ENCODE assay signal across 15 cellular contexts in genomic region chr13:51674276-51674675, GRCh38.
DNase-seq lines count a peak whose midpoint lies in the region; ATAC-seq and TF ChIP-seq lines count a peak whose summit lies in the region.
"Had no signal": no experiment of that assay in that cellular context is flagged by ENCODE, and none has a peak within 500 bp of the region (broad histone marks: within the 10 kb centered on the region; RNA-seq: fewer than 3 reads in every experiment).

No MANE protein-coding gene starts in this region.

- H3K4me2 ChIP-seq in GM23338 = 0 out of 2 replicates have a peak overlapping the region, but pooled peaks have one; percentile 19
- H3K4me2 ChIP-seq: BLaER1 had no signal

- no peak overlapping the region for H3K27ac ChIP-seq in GM23338 (ENCODE audit: low read depth)
- peak overlapping the region; percentile 30 for H3K27ac ChIP-seq in iPS-20b (ENCODE audit: low read length)
- H3K27ac ChIP-seq: BLaER1, left ventricle myocardium inferior had no signal

- CTCF ChIA-PET in activated naive CD4-positive, alpha-beta T cell treated with anti-CD3 and anti-CD28 coated beads, Interleukin-2, amount 10 ng/mL, durations not matched to agents 7 days and 5 days (lab: Charles Lee) = interaction anchor here (0.6 kb wide), 1 partner anchor 998 kb away, joined by 3 read pairs; no protein-coding TSS in a partner anchor

- H3K27ac Mint-ChIP-seq in GM23338 (peak overlapping the region; percentile 89), progenitor cell of endocrine pancreas (peak overlapping the region; percentile 40)
- no peak overlapping the region for H3K27ac Mint-ChIP-seq in activated naive CD4-positive, alpha-beta T cell treated with anti-CD3 and anti-CD28 coated beads, Interleukin-2, amount 10 ng/mL, durations not matched to agents 7 days and 5 days
- H3K27ac Mint-ChIP-seq: activated naive CD8-positive, alpha-beta T cell treated with anti-CD3 and anti-CD28 coated beads, Interleukin-2, amount 50 U/mL, for 24 hours; dendritic cell treated with granulocyte-macrophage colony-stimulating factor and Interleukin-4, amounts not matched to agents 40 ng/mL and 50 ng/mL, for 4 days had no signal

- H3K9me3 Mint-ChIP-seq in GM23338 = peaks cover 3% of the 10 kb centered on the region; the same call in 2 of the 3 replicates
- peaks cover 16% of the 10 kb centered on the region for H3K9me3 Mint-ChIP-seq in progenitor cell of endocrine pancreas (ENCODE audit: low read depth)
- no peaks in the 10 kb centered on the region for H3K9me3 Mint-ChIP-seq in activated naive CD4-positive, alpha-beta T cell treated with anti-CD3 and anti-CD28 coated beads, Interleukin-2, amount 10 ng/mL, durations not matched to agents 7 days and 5 days
- H3K9me3 Mint-ChIP-seq: dendritic cell treated with granulocyte-macrophage colony-stimulating factor and Interleukin-4, amounts not matched to agents 40 ng/mL and 50 ng/mL, for 4 days had no signal

- no peaks in the 10 kb centered on the region for H3K36me3 ChIP-seq in GM23338 (ENCODE audit: insufficient read depth)
- H3K36me3 ChIP-seq in iPS-20b (ENCODE audit: insufficient read depth, low read depth, low read length) = no peaks in the 10 kb centered on the region; the same call in 1 of the 2 replicates
- H3K36me3 ChIP-seq: left ventricle myocardium inferior had no signal

- H3K79me2 ChIP-seq in GM23338 (replicated peaks; ENCODE audit: insufficient read depth) = peaks cover 67% of the 10 kb centered on the region

- DNase-seq in GM23338 (ENCODE audit: low spot score) (peak; percentile 65), NCI-H526 treated with DMSO at 0.1 percent for 48 hours (lab: John Stamatoyannopoulos, UW) (peak; percentile 97), progenitor cell of endocrine pancreas (ENCODE audit: low spot score, unreplicated experiment) (peak; percentile 11), GM19240 (ENCODE audit: insufficient read length, low spot score) (no peak)
- DNase-seq in activated naive CD4-positive, alpha-beta T cell treated with anti-CD3 and anti-CD28 coated beads, Interleukin-2, amount 10 ng/mL, durations not matched to agents 7 days and 5 days = no peak
- DNase-seq: activated naive CD8-positive, alpha-beta T cell treated with anti-CD3 and anti-CD28 coated beads, Interleukin-2, amount 50 U/mL, for 24 hours; left ventricle myocardium inferior; NCI-H2227 treated with DMSO at 0.1 percent for 48 hours; Right ventricle myocardium superior; stimulated activated naive CD4-positive, alpha-beta T cell treated with Interleukin-2 at 50 U/mL for 16 hours had no signal

- H3K4me1 ChIP-seq in GM23338 (ENCODE audit: insufficient read depth) (peaks cover 26% of the 10 kb centered on the region), iPS-20b (ENCODE audit: insufficient read depth, low read length) (peaks cover 13% of the 10 kb centered on the region)

- no peak overlapping the region for H2AFZ ChIP-seq in GM23338

- H3K4me3 ChIP-seq in GM23338 = no peak overlapping the region
- no peak overlapping the region for H3K4me3 ChIP-seq in iPS-20b (ENCODE audit: low read length)
- H3K4me3 ChIP-seq: BLaER1, left ventricle myocardium inferior had no signal

- no peaks in the 10 kb centered on the region for H3F3A ChIP-seq in GM23338 (replicated peaks; ENCODE audit: low read depth)

- ATAC-seq in GM23338 (peak; percentile 96), HG03571 (IDR thresholded peaks at IDR 0.05; ENCODE audit: unreplicated experiment) (no peak), HG03175 (IDR thresholded peaks at IDR 0.05; ENCODE audit: unreplicated experiment) (no peak)
- ATAC-seq: activated naive CD8-positive, alpha-beta T cell treated with anti-CD3 and anti-CD28 coated beads, Interleukin-2, amount 50 U/mL, for 24 hours had no signal

- H3K9me2 ChIP-seq in GM23338 (ENCODE audit: insufficient read depth) = no peaks in the 10 kb centered on the region

- peak overlapping the region; percentile 39; the same call in 1 of the 2 replicates for H3K9ac ChIP-seq in iPS-20b (ENCODE audit: low read depth, low read length)
- H3K9ac ChIP-seq: BLaER1 had no signal

- H3K36me3 Mint-ChIP-seq in GM23338 (ENCODE audit: low read depth) = peaks cover 5% of the 10 kb centered on the region
- H3K36me3 Mint-ChIP-seq in progenitor cell of endocrine pancreas (ENCODE audit: insufficient read depth) = peaks cover 12% of the 10 kb centered on the region
- peaks cover 1% of the 10 kb centered on the region for H3K36me3 Mint-ChIP-seq in activated naive CD4-positive, alpha-beta T cell treated with anti-CD3 and anti-CD28 coated beads, Interleukin-2, amount 10 ng/mL, durations not matched to agents 7 days and 5 days

- no peaks in the 10 kb centered on the region for H3K9me3 ChIP-seq in iPS-20b (ENCODE audit: insufficient read depth, low read depth, low read length)

- peaks cover 11% of the 10 kb centered on the region for H4K20me1 ChIP-seq in GM23338 (replicated peaks; ENCODE audit: insufficient read depth)
- H4K20me1 ChIP-seq: BLaER1 had no signal

- H3K4me1 Mint-ChIP-seq in GM23338 (peaks cover 42% of the 10 kb centered on the region), progenitor cell of endocrine pancreas (ENCODE audit: low read depth) (peaks cover 9% of the 10 kb centered on the region)
- H3K4me1 Mint-ChIP-seq in activated naive CD4-positive, alpha-beta T cell treated with anti-CD3 and anti-CD28 coated beads, Interleukin-2, amount 10 ng/mL, durations not matched to agents 7 days and 5 days = no peaks in the 10 kb centered on the region

- no peak for TF ChIP-seq CTCF in GM23338 (conservative IDR thresholded peaks at IDR 0.05; ENCODE audit: low read depth in 2 of 2)
- no peak for TF ChIP-seq CTCF in progenitor cell of endocrine pancreas (IDR thresholded peaks at IDR 0.05; ENCODE audit: unreplicated experiment)

- H3K4me3 Mint-ChIP-seq in GM23338 (peak overlapping the region; percentile 37; the same call in 2 of the 3 replicates), progenitor cell of endocrine pancreas (ENCODE audit: low read depth) (no peak overlapping the region)
- H3K4me3 Mint-ChIP-seq in activated naive CD4-positive, alpha-beta T cell treated with anti-CD3 and anti-CD28 coated beads, Interleukin-2, amount 10 ng/mL, durations not matched to agents 7 days and 5 days = no peak overlapping the region
- H3K4me3 Mint-ChIP-seq: activated naive CD8-positive, alpha-beta T cell treated with anti-CD3 and anti-CD28 coated beads, Interleukin-2, amount 50 U/mL, for 24 hours; dendritic cell treated with granulocyte-macrophage colony-stimulating factor and Interleukin-4, amounts not matched to agents 40 ng/mL and 50 ng/mL, for 4 days had no signal

- H3K27me3 ChIP-seq in GM23338 (ENCODE audit: insufficient read depth) (no peaks in the 10 kb centered on the region), iPS-20b (ENCODE audit: insufficient read depth, low read length) (no peaks in the 10 kb centered on the region)
- H3K27me3 ChIP-seq: BLaER1 had no signal

- no peaks in the 10 kb centered on the region for H3K27me3 Mint-ChIP-seq in GM23338 (ENCODE audit: insufficient read depth, low read depth, poor library complexity)
- H3K27me3 Mint-ChIP-seq in progenitor cell of endocrine pancreas = no peaks in the 10 kb centered on the region
- H3K27me3 Mint-ChIP-seq in activated naive CD4-positive, alpha-beta T cell treated with anti-CD3 and anti-CD28 coated beads, Interleukin-2, amount 10 ng/mL, durations not matched to agents 7 days and 5 days = no peaks in the 10 kb centered on the region
- H3K27me3 Mint-ChIP-seq: activated naive CD8-positive, alpha-beta T cell treated with anti-CD3 and anti-CD28 coated beads, Interleukin-2, amount 50 U/mL, for 24 hours; dendritic cell treated with granulocyte-macrophage colony-stimulating factor and Interleukin-4, amounts not matched to agents 40 ng/mL and 50 ng/mL, for 4 days had no signal

TF ChIP-seq in GM23338, 12 proteins besides CTCF, POLR2A, EP300 and RAD21 (continues in another document):
- no peak for TF ChIP-seq EZH2 (IDR thresholded peaks at IDR 0.05; ENCODE audit: low read depth, unreplicated experiment)
- TF ChIP-seq ETS1 (IDR thresholded peaks at IDR 0.05) = no peak
- no peak for TF ChIP-seq ZNF331 (CRISPR knock-in tag; IDR thresholded peaks at IDR 0.05; ENCODE audit: low read depth)
- TF ChIP-seq EZH2phosphoT487 (IDR thresholded peaks at IDR 0.05; ENCODE audit: unreplicated experiment) = no peak
- TF ChIP-seq NANOG (IDR thresholded peaks at IDR 0.05; ENCODE audit: borderline replicate concordance) = no peak
- TF ChIP-seq POLR2AphosphoS5 (IDR thresholded peaks at IDR 0.05; ENCODE audit: low read depth) = no peak
- no peak for TF ChIP-seq JUNB (IDR thresholded peaks at IDR 0.05; ENCODE audit: unreplicated experiment)
- no peak for TF ChIP-seq STAT1 (IDR thresholded peaks at IDR 0.05; ENCODE audit: unreplicated experiment)
- no peak for TF ChIP-seq ZNF114 (CRISPR knock-in tag; IDR thresholded peaks at IDR 0.05)
- TF ChIP-seq CREB1 (CRISPR knock-in tag; IDR thresholded peaks at IDR 0.05; ENCODE audit: low read depth) = no peak

Comparison
In these comparisons a context has a peak if more than half of its experiments do, and no peak if none do; other contexts are left out.
1. DNase-seq: peak in GM23338 (single experiment), NCI-H526 treated with DMSO at 0.1 percent for 48 hours (single experiment) and progenitor cell of endocrine pancreas (single experiment); none in activated naive CD4-positive, alpha-beta T cell treated with anti-CD3 and anti-CD28 coated beads, Interleukin-2, amount 10 ng/mL, durations not matched to agents 7 days and 5 days (single experiment) and GM19240 (single experiment).